ENCODE assay signal across 12 cellular contexts in the genomic region with DNA sequence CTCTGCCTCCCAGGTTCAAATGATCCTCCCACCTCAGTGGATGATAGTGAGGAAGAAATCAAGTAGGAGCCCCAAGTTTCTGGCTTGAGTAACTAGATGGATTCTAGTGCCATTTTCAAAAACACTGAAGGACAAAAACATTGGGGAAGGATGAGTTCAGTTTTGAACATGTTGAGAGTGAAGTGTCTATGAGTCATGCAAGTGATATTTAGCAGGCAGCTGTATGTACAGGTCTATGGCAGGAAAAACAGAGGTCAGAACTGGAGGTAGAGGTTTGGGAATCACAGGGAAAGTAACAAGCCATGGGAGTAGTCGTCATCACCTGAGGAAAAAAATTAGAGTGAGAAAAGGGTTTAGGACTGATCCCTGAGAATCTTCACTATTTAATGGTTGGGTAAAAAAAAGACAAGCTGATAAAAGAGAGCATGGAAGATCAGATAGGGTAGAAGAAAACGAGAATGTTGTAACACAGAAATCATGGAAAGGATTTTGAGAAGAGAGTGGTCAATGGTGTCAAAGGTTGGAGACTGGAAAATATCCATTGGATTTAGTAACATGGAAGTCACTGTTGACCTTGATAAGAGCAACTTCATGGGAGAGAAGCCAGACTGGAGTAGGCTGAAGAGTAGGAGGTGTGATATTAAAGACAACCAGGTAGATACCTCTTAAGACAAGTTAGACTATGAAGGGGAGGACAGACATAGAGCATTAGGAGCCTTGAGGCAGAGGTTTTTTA. TPM values are rescaled to one million over a fixed set of nuclear protein-coding genes. Genes with fewer than 3 reads are reported as not detected.
A peak's percentile ranks its signal among the peaks of the same experiment; 100 is the strongest.
DNase-seq lines count a peak whose midpoint lies in the region; ATAC-seq, FAIRE-seq and TF ChIP-seq lines count a peak whose summit lies in the region.
"Had no signal": no experiment of that assay in that cellular context is flagged by ENCODE, and none has a peak within 500 bp of the region (broad histone marks: within the 10 kb centered on the region; RNA-seq: fewer than 3 reads in every experiment).

No MANE protein-coding gene starts in this region.

- DNase-seq in A172 (ENCODE audit: low spot score) (peak; percentile 13), GM19239 (ENCODE audit: insufficient read length, low spot score) (no peak), RWPE1 (ENCODE audit: low spot score) (peak; percentile 82), keratinocyte (ENCODE audit: low read depth, low spot score) (peak; percentile 80), amygdala (lab: John Stamatoyannopoulos, UW) (no peak), pons (ENCODE audit: low spot score) (no peak), lower lobe of right lung (no peak)
- DNase-seq: activated CD4-positive, CD25-positive, alpha-beta regulatory T cell; activated T-cell treated with anti-CD3 and anti-CD28 coated beads, Interleukin-2, amount 50 U/mL, for 1 hour; BE2C had no signal

- ATAC-seq in lower lobe of right lung (no peak), HG03439 (IDR thresholded peaks at IDR 0.05; ENCODE audit: unreplicated experiment) (no peak)

- CTCF ChIA-PET in RWPE1 (lab: Yijun Ruan, JAX): interaction anchor here (1.9 kb wide), 1 partner anchor 52 kb away, joined by 6 read pairs; a partner anchor contains a TSS

- intact Hi-C loops in lower lobe of right lung (cut with DNase I): no loop called here

- H3K9ac ChIP-seq in keratinocyte (ENCODE audit: control insufficient read depth, extremely low read depth, insufficient read depth, low read length): peak overlapping the region; percentile 30
- H3K9ac ChIP-seq: parathyroid adenoma had no signal

- dilution Hi-C loops in keratinocyte (cut with MboI; ENCODE audit: extremely low pct_ligation_motif_present, low sequenced_read_pairs): no loop called here

- peak overlapping the region; percentile 73 for H3K4me2 ChIP-seq in keratinocyte (ENCODE audit: control insufficient read depth, extremely low read depth, insufficient read depth, low read depth, low read length)

- no peaks in the 10 kb centered on the region for H4K20me1 ChIP-seq in keratinocyte (ENCODE audit: control insufficient read depth, extremely low read depth, insufficient read depth, low read length)

- H3K4me1 ChIP-seq in keratinocyte (ENCODE audit: control insufficient read depth, extremely low read depth, insufficient read depth, low read length) (peaks cover 41% of the 10 kb centered on the region), lower lobe of right lung (no peaks in the 10 kb centered on the region)
- H3K4me1 ChIP-seq: BE2C, parathyroid adenoma had no signal

- FAIRE-seq in GM19239 (lab: Jason Lieb, UNC) (peak; percentile 14), keratinocyte (lab: Jason Lieb, UNC) (peak; percentile 98)

- no peak overlapping the region for H2AFZ ChIP-seq in keratinocyte (ENCODE audit: control insufficient read depth, low read length)
- H2AFZ ChIP-seq: parathyroid adenoma had no signal

- H3K4me3 ChIP-seq in keratinocyte (ENCODE audit: control insufficient read depth in 2 of 3, extremely low read depth in 1 of 3, insufficient read depth in 2 of 3, low read depth in 1 of 3, low read length in 3 of 3): peak overlapping the region in 2 of 3 experiments; percentile 2 to 15
- no peak overlapping the region for H3K4me3 ChIP-seq in lower lobe of right lung

- TF ChIP-seq CTCF in RWPE1 (conservative IDR thresholded peaks at IDR 0.05; ENCODE audit: low read depth): no peak
- no peak for TF ChIP-seq CTCF in keratinocyte (optimal IDR thresholded peaks at IDR 0.05 in 1 of 3, IDR thresholded peaks at IDR 0.05 in 1 of 3, conservative IDR thresholded peaks at IDR 0.05 in 1 of 3; ENCODE audit: extremely low read depth in 1 of 3, insufficient read depth in 2 of 3, low read length in 3 of 3)
- TF ChIP-seq CTCF in lower lobe of right lung (IDR thresholded peaks at IDR 0.05): no peak

- H3K9me1 ChIP-seq in keratinocyte (ENCODE audit: control insufficient read depth, extremely low read depth, insufficient read depth, low read length): no peaks in the 10 kb centered on the region

- H3K9me3 ChIP-seq in keratinocyte (ENCODE audit: control insufficient read depth, low read depth, low read length): no peaks in the 10 kb centered on the region
- no peaks in the 10 kb centered on the region for H3K9me3 ChIP-seq in lower lobe of right lung
- H3K9me3 ChIP-seq: BE2C had no signal

- H3K27me3 ChIP-seq in keratinocyte (ENCODE audit: control insufficient read depth, extremely low read depth, insufficient read depth, low read length) (no peaks in the 10 kb centered on the region), lower lobe of right lung (ENCODE audit: low read depth) (no peaks in the 10 kb centered on the region)
- H3K27me3 ChIP-seq: BE2C had no signal

- peak overlapping the region; percentile 68 for H3K27ac ChIP-seq in RWPE1
- H3K27ac ChIP-seq in keratinocyte (ENCODE audit: control insufficient read depth, insufficient read depth, low read length): peak overlapping the region; percentile 89
- H3K27ac ChIP-seq in lower lobe of right lung: no peak overlapping the region
- H3K27ac ChIP-seq: parathyroid adenoma had no signal

- no peaks in the 10 kb centered on the region for H3K79me2 ChIP-seq in keratinocyte (ENCODE audit: control insufficient read depth, insufficient read depth, low read length)
- H3K79me2 ChIP-seq: parathyroid adenoma had no signal

- no peaks in the 10 kb centered on the region for H3K36me3 ChIP-seq in keratinocyte (ENCODE audit: control insufficient read depth in 2 of 2, extremely low read depth in 1 of 2, insufficient read depth in 2 of 2, low read length in 2 of 2)
- no peaks in the 10 kb centered on the region for H3K36me3 ChIP-seq in lower lobe of right lung
- H3K36me3 ChIP-seq: BE2C had no signal

- POLR2A ChIA-PET in RWPE1 (lab: Yijun Ruan, JAX; ENCODE audit: low non-redundant PET): no interaction called here

RNA-seq across cellular contexts. Expression of a gene that starts 53.1 kb away (rescaled TPM):
- 7.3 and 8.5 TPM in 2 replicates for total RNA-seq in A172 (2014; rRNA removed; shearing (Covaris generic))
- polyA plus RNA-seq in keratinocyte: 18.6 to 22.0 TPM (median 19.4 TPM) in 3 replicates
- 41.2 TPM for polyA plus RNA-seq in keratinocyte (2011; ENCODE audit: low read depth)
- 10.5 and 22.7 TPM in 2 replicates for polyA plus RNA-seq in keratinocyte (2011; cell fraction: cytosol; rRNA removed)
- 24.4 and 30.6 TPM in 2 replicates for polyA plus RNA-seq in keratinocyte (2011; cell fraction: nucleus; rRNA removed)
- polyA plus RNA-seq in keratinocyte (2012; ENCODE audit: low replicate concordance): 16.5 and 17.1 TPM in 2 replicates
- 2.9 to 15.2 TPM (median 9.5 TPM) in 3 replicates for polyA minus RNA-seq in keratinocyte
- 9.0 TPM for polyA minus RNA-seq in keratinocyte (2011; cell fraction: cytosol; rRNA and poly(A)+ RNA removed)
- 14.7 and 31.5 TPM in 2 replicates for polyA minus RNA-seq in keratinocyte (2011; cell fraction: nucleus; rRNA and poly(A)+ RNA removed)
- 5.6 TPM for total RNA-seq in lower lobe of right lung

Comparison
In these comparisons a context has a peak if more than half of its experiments do, and no peak if none do; other contexts are left out.
1. DNase-seq: peak in A172 (single experiment), RWPE1 (single experiment) and keratinocyte (single experiment); none in GM19239 (single experiment), amygdala (0 of 56), pons (single experiment) and lower lobe of right lung (single experiment).